ENCODE assay signal across 10 cellular contexts in genomic region chr18:32383040-32383819, GRCh38.
DNase-seq lines count a peak whose midpoint lies in the region; TF ChIP-seq lines count a peak whose summit lies in the region.
"Had no signal": no experiment of that assay in that cellular context is flagged by ENCODE, and none has a peak within 500 bp of the region (broad histone marks: within the 10 kb centered on the region; RNA-seq: fewer than 3 reads in every experiment).

No MANE protein-coding gene starts in this region.

- no peaks in the 10 kb centered on the region for H3K27me3 ChIP-seq in liver (ENCODE audit: control insufficient read depth in 4 of 4, insufficient read depth in 4 of 4, low read length in 3 of 4)

- peaks cover 4 to 12% (median 7%) of the 10 kb centered on the region in 4 donors for H3K4me1 ChIP-seq in liver (ENCODE audit: control insufficient read depth in 4 of 4, insufficient read depth in 4 of 4, low read length in 3 of 4)

- H3K27ac ChIP-seq in coronary artery (peak overlapping the region; percentile 75 to 76), liver (ENCODE audit: low read depth in 1 of 2, low read length in 2 of 2) (no peak overlapping the region)
- H3K27ac ChIP-seq: 22Rv1 had no signal

- no peak overlapping the region for H3K9ac ChIP-seq in liver (ENCODE audit: low read depth in 1 of 2, low read length in 2 of 2)

- H3K4me3 ChIP-seq in coronary artery (peak overlapping the region; percentile 31), liver (ENCODE audit: low read depth in 1 of 3, low read length in 3 of 3) (no peak overlapping the region)

- no peaks in the 10 kb centered on the region for H3K9me3 ChIP-seq in liver (ENCODE audit: control insufficient read depth in 4 of 4, low read length in 3 of 4)

- WGBS in liver = 62% methylated on average over 4 of the region's 4 CpGs

- H3K36me3 ChIP-seq in liver (ENCODE audit: control insufficient read depth in 4 of 4, insufficient read depth in 3 of 4, low read depth in 1 of 4, low read length in 3 of 4) = no peaks in the 10 kb centered on the region

- TF ChIP-seq CTCF in coronary artery (IDR thresholded peaks at IDR 0.05) = no peak
- no peak for TF ChIP-seq CTCF in liver (IDR thresholded peaks at IDR 0.05; ENCODE audit: low read depth, low read length, missing input control)

- peak; percentile 33 for DNase-seq in DMS153 treated with DMSO at 0.1 percent for 48 hours (lab: John Stamatoyannopoulos, UW; ENCODE audit: unreplicated experiment)
- DNase-seq in DMS153 (lab: John Stamatoyannopoulos, UW) = no peak
- DNase-seq in coronary artery (ENCODE audit: low spot score) = no peak
- DNase-seq in ureter (ENCODE audit: low spot score) = peak; percentile 52
- DNase-seq in posterior cingulate gyrus = no peak
- DNase-seq in activated CD4-positive, alpha-beta T cell treated with anti-CD3 and anti-CD28 coated beads, Interleukin-2, amount 50 U/mL, for 1 hour = no peak
- DNase-seq in NCI-H187 treated with DMSO at 0.1 percent for 48 hours (lab: John Stamatoyannopoulos, UW) = no peak
- DNase-seq: endodermal cell had no signal

- intact Hi-C loops in posterior cingulate gyrus (cut with DNase I) = no loop called here

- peak in 1 of 2 donors; percentile 11 for TF ChIP-seq RAD21 in liver (IDR thresholded peaks at IDR 0.05)

TF ChIP-seq in liver, 16 proteins besides CTCF, POLR2A, EP300 and RAD21:
- TF ChIP-seq NR2F2 (IDR thresholded peaks at IDR 0.05) = peak; percentile 18
- TF ChIP-seq JUND (IDR thresholded peaks at IDR 0.05) = peak in 1 of 2 donors; percentile 40
- peak in 1 of 2 donors; percentile 34 for TF ChIP-seq RXRA (IDR thresholded peaks at IDR 0.05)
- no peak for TF ChIP-seq ZBTB33 (IDR thresholded peaks at IDR 0.05)
- TF ChIP-seq EGR1 (IDR thresholded peaks at IDR 0.05; ENCODE audit: low read depth in 2 of 2) = no peak
- TF ChIP-seq SP1 (IDR thresholded peaks at IDR 0.05) = no peak
- TF ChIP-seq FOXA2 (IDR thresholded peaks at IDR 0.05) = no peak

Comparison
In these comparisons a context has a peak if more than half of its experiments do, and no peak if none do; other contexts are left out.
1. DNase-seq: peak in DMS153 treated with DMSO at 0.1 percent for 48 hours (single experiment) and ureter (single experiment); none in DMS153 (single experiment), coronary artery (single experiment), posterior cingulate gyrus (0 of 10), activated CD4-positive, alpha-beta T cell treated with anti-CD3 and anti-CD28 coated beads, Interleukin-2, amount 50 U/mL, for 1 hour (single experiment) and NCI-H187 treated with DMSO at 0.1 percent for 48 hours (single experiment).
2. H3K27ac ChIP-seq: peak in coronary artery (2 of 2); none in liver (0 of 2).